12 cellular contexts compared by ENCODE assay signal in genomic region chr20:56875052-56875663, GRCh38.
DNase-seq lines count a peak whose midpoint lies in the region; TF ChIP-seq lines count a peak whose summit lies in the region.
"Had no signal": no experiment of that assay in that cellular context is flagged by ENCODE, and none has a peak within 500 bp of the region (broad histone marks: within the 10 kb centered on the region; RNA-seq: fewer than 3 reads in every experiment).

No MANE protein-coding gene starts in this region.

- H3K36me3 ChIP-seq in SJCRH30, result no peaks in the 10 kb centered on the region
- H3K36me3 ChIP-seq: tibial nerve had no signal

- DNase-seq in SIG-M5 treated with dmso at 0.1 percent for 504 hours (lab: John Stamatoyannopoulos, UW; ENCODE audit: unreplicated experiment) (peak; percentile 90), SIG-M5 (lab: John Stamatoyannopoulos, UW) (no peak), SJCRH30 (peak; percentile 30 to 35), fibroblast of villous mesenchyme (ENCODE audit: low read depth) (peak; percentile 84), ureter (ENCODE audit: low spot score) (peak; percentile 66), SKM-1 treated with dmso at 0.1 percent for 144 hours (lab: John Stamatoyannopoulos, UW; ENCODE audit: unreplicated experiment) (no peak), NCI-H345 treated with DMSO at 0.1 percent for 48 hours (lab: John Stamatoyannopoulos, UW; ENCODE audit: unreplicated experiment) (no peak), NCI-H2029 (lab: John Stamatoyannopoulos, UW) (no peak)
- DNase-seq: activated B cell treated with CpG ODN at 0.5 μM for 24 hours; activated naive CD4-positive, alpha-beta T cell treated with anti-CD3 and anti-CD28 coated beads, Interleukin-2, amount 50 U/mL, for 16 hours; erythroblast had no signal

- H3K4me3 ChIP-seq in SJCRH30 (no peak overlapping the region), fibroblast of villous mesenchyme (ENCODE audit: low read depth, low read length) (no peak overlapping the region)
- H3K4me3 ChIP-seq: tibial nerve had no signal

- H3K4me1 ChIP-seq in SJCRH30, result no peaks in the 10 kb centered on the region
- H3K4me1 ChIP-seq: tibial nerve had no signal

- peaks cover 27% of the 10 kb centered on the region for H3K27me3 ChIP-seq in SJCRH30
- H3K27me3 ChIP-seq: tibial nerve had no signal

- H3K9me3 ChIP-seq in SJCRH30 (replicated peaks), result no peaks in the 10 kb centered on the region

- H3K27ac ChIP-seq in SJCRH30, result no peak overlapping the region
- H3K27ac ChIP-seq: tibial nerve had no signal

- no peak for TF ChIP-seq CTCF in fibroblast of villous mesenchyme (IDR thresholded peaks at IDR 0.05; ENCODE audit: insufficient read depth, low read depth, low read length)

Comparison
In these comparisons a context has a peak if more than half of its experiments do, and no peak if none do; other contexts are left out.
1. DNase-seq: peak in SIG-M5 treated with dmso at 0.1 percent for 504 hours (single experiment), SJCRH30 (2 of 2), fibroblast of villous mesenchyme (single experiment) and ureter (single experiment); none in SIG-M5 (single experiment), SKM-1 treated with dmso at 0.1 percent for 144 hours (single experiment), NCI-H345 treated with DMSO at 0.1 percent for 48 hours (single experiment) and NCI-H2029 (single experiment).